In genomic region chr3:123650101-123650500, GRCh38 we compare ENCODE assay signal across 25 cellular contexts.
A peak's percentile ranks its signal among the peaks of the same experiment; 100 is the strongest.
DNase-seq lines count a peak whose midpoint lies in the region; ATAC-seq, FAIRE-seq and TF ChIP-seq lines count a peak whose summit lies in the region.
"Had no signal": no experiment of that assay in that cellular context is flagged by ENCODE, and none has a peak within 500 bp of the region (broad histone marks: within the 10 kb centered on the region; RNA-seq: fewer than 3 reads in every experiment).

No MANE protein-coding gene starts in this region.

- H3K27ac ChIP-seq in transverse colon, result peak overlapping the region in 3 of 4 donors; percentile 76 to 90 (median 83)
- H3K27ac ChIP-seq: HL-60 had no signal

- H3K4me1 ChIP-seq in transverse colon, result peaks cover 12 to 29% (median 17%) of the 10 kb centered on the region in 4 donors

- peak overlapping the region; percentile 16 to 64 for H3K27ac Mint-ChIP-seq in stimulated activated naive CD8-positive, alpha-beta T cell treated with anti-CD3 and anti-CD28 coated beads, Interleukin-15, amount 100 ng/mL, for 72 hours
- H3K27ac Mint-ChIP-seq in glutamatergic neuron (ENCODE audit: unreplicated experiment), result peak overlapping the region; percentile 1
- peak overlapping the region; percentile 16 for H3K27ac Mint-ChIP-seq in osteocyte (ENCODE audit: unreplicated experiment)
- H3K27ac Mint-ChIP-seq: CD8-positive, alpha-beta T cell; GM23338 had no signal

- intact Hi-C loops in transverse colon (cut with DNase I; ENCODE audit: low total_unique reads), result loop anchor here (5.0 kb wide), 1 partner anchor 52 kb away; no protein-coding TSS in a partner anchor

- H3K36me3 Mint-ChIP-seq in glutamatergic neuron (ENCODE audit: unreplicated experiment), result no peaks in the 10 kb centered on the region
- H3K36me3 Mint-ChIP-seq in osteocyte (ENCODE audit: unreplicated experiment), result peaks cover 7% of the 10 kb centered on the region
- H3K36me3 Mint-ChIP-seq: CD8-positive, alpha-beta T cell had no signal

- in situ Hi-C loops in transverse colon (cut with MboI; ENCODE audit: low pct_ligation_motif_present in 1 of 4, low pct_unique_long_range_greater_than_20kb in 1 of 4, low sequenced_read_pairs in 3 of 4), result loop anchor here in 3 of 4 donors (5.0 to 10.0 kb wide), 2 partner anchors 65 to 67 kb away; no protein-coding TSS in a partner anchor

- no peak for FAIRE-seq in frontal cortex (lab: Jason Lieb, UNC)
- FAIRE-seq: GM12892, HepG2, K562 had no signal

- no peak for TF ChIP-seq EP300 in transverse colon (IDR thresholded peaks at IDR 0.05; ENCODE audit: low read depth)

- H3K4me1 Mint-ChIP-seq in stimulated activated naive CD8-positive, alpha-beta T cell treated with anti-CD3 and anti-CD28 coated beads, Interleukin-15, amount 100 ng/mL, for 72 hours, result no peaks in the 10 kb centered on the region
- H3K4me1 Mint-ChIP-seq in glutamatergic neuron (ENCODE audit: low read depth, unreplicated experiment) (peaks cover 25% of the 10 kb centered on the region), osteocyte (ENCODE audit: unreplicated experiment) (peaks cover 27% of the 10 kb centered on the region)

- H3K27me3 ChIP-seq in transverse colon, result no peaks in the 10 kb centered on the region
- H3K27me3 ChIP-seq: Peyer's patch had no signal

- no peak for DNase-seq in stimulated activated naive CD8-positive, alpha-beta T cell treated with anti-CD3 and anti-CD28 coated beads, Interleukin-15, amount 100 ng/mL, for 72 hours
- no peak for DNase-seq in stimulated activated naive CD8-positive, alpha-beta T cell treated with anti-CD3 and anti-CD28 coated beads, Interleukin-15, Interleukin-2, amounts not matched to agents 100 U/mL and 50 U/mL, for 24 hours
- no peak for DNase-seq in glutamatergic neuron
- no peak for DNase-seq in osteocyte (ENCODE audit: extremely low spot score, unreplicated experiment)
- DNase-seq in transverse colon, result no peak
- DNase-seq in frontal cortex (ENCODE audit: low spot score in 2 of 2), result no peak
- DNase-seq in NCI-H345 (lab: John Stamatoyannopoulos, UW), result no peak
- DNase-seq in NCI-H526 treated with DMSO at 0.1 percent for 48 hours (lab: John Stamatoyannopoulos, UW), result no peak
- DNase-seq: 8988T; AML-193; C1 segment of cervical spinal cord; CD8-positive, alpha-beta T cell; DMS153; HCEC 1CT; NCI-H1092; NCI-H1436; NCI-H187 treated with DMSO at 0.1 percent for 48 hours; NCI-H524; NCI-H82 had no signal

- no peak for TF ChIP-seq CTCF in glutamatergic neuron (IDR thresholded peaks at IDR 0.05; ENCODE audit: partially characterized antibody, unreplicated experiment)
- TF ChIP-seq CTCF in osteocyte (IDR thresholded peaks at IDR 0.05), result no peak
- TF ChIP-seq CTCF in transverse colon (IDR thresholded peaks at IDR 0.05), result no peak

- H3K4me3 ChIP-seq in transverse colon, result no peak overlapping the region
- H3K4me3 ChIP-seq: GM23338, K562, Peyer's patch had no signal

- no peaks in the 10 kb centered on the region for H3K27me3 Mint-ChIP-seq in stimulated activated naive CD8-positive, alpha-beta T cell treated with anti-CD3 and anti-CD28 coated beads, Interleukin-15, amount 100 ng/mL, for 72 hours
- H3K27me3 Mint-ChIP-seq in glutamatergic neuron (ENCODE audit: unreplicated experiment) (peaks cover 7% of the 10 kb centered on the region), osteocyte (ENCODE audit: unreplicated experiment) (no peaks in the 10 kb centered on the region)

- no peak for ATAC-seq in stimulated activated naive CD8-positive, alpha-beta T cell treated with anti-CD3 and anti-CD28 coated beads, Interleukin-15, amount 100 ng/mL, for 72 hours
- ATAC-seq in stimulated activated naive CD8-positive, alpha-beta T cell treated with anti-CD3 and anti-CD28 coated beads, Interleukin-15, Interleukin-2, amounts not matched to agents 100 U/mL and 50 U/mL, for 24 hours, result no peak
- ATAC-seq: CD8-positive, alpha-beta T cell; GM23338; HepG2; K562 had no signal

- WGBS in transverse colon (ENCODE audit: low coverage in 1 of 2), 2 donors, result 45 to 79% methylated on average over 4 to 8 of the region's 8 CpGs

- no peak for TF ChIP-seq POLR2A in transverse colon (IDR thresholded peaks at IDR 0.05)

- no peaks in the 10 kb centered on the region for H3K9me3 Mint-ChIP-seq in stimulated activated naive CD8-positive, alpha-beta T cell treated with anti-CD3 and anti-CD28 coated beads, Interleukin-15, amount 100 ng/mL, for 72 hours
- H3K9me3 Mint-ChIP-seq in glutamatergic neuron (ENCODE audit: unreplicated experiment), result peaks cover 8% of the 10 kb centered on the region
- H3K9me3 Mint-ChIP-seq in osteocyte (ENCODE audit: unreplicated experiment), result no peaks in the 10 kb centered on the region
- H3K9me3 Mint-ChIP-seq: CD8-positive, alpha-beta T cell; GM23338 had no signal

- no peaks in the 10 kb centered on the region for H3K9me3 ChIP-seq in transverse colon
- H3K9me3 ChIP-seq: Peyer's patch had no signal

- no peaks in the 10 kb centered on the region for H3K36me3 ChIP-seq in transverse colon

- no peak overlapping the region for H3K4me3 Mint-ChIP-seq in stimulated activated naive CD8-positive, alpha-beta T cell treated with anti-CD3 and anti-CD28 coated beads, Interleukin-15, amount 100 ng/mL, for 72 hours
- H3K4me3 Mint-ChIP-seq in glutamatergic neuron (ENCODE audit: unreplicated experiment) (no peak overlapping the region), osteocyte (ENCODE audit: unreplicated experiment) (no peak overlapping the region)
- H3K4me3 Mint-ChIP-seq: CD8-positive, alpha-beta T cell; GM23338 had no signal
